8 cellular contexts compared by ENCODE assay signal in the genomic region with DNA sequence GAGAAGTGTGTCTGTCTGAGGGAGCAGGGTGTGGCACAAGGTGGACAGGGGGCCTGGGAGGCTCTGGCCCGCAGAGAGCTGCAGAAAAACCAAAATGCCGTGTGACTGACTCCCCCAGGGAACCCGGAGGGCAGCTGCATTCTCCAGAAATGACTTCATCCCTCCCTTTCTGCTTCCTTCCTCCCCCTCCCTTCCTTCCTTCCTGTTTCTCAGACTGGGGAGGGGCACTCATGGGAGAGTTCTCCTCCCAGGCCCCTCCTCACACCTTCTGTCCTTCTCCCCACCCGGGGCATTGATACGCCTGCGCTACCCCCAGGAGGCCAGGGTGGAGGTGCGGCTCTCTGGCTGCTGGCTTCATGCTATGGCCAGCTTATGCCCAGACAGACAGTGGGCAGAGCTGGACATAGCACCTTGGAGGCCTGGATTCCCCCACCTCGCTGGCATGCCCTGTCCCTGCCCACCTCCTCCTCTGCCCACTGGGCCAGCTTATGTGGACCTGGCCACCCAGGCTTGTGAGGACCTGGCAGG. TPM values are rescaled to one million over a fixed set of nuclear protein-coding genes. Genes with fewer than 3 reads are reported as not detected.
DNase-seq lines count a peak whose midpoint lies in the region; ATAC-seq and TF ChIP-seq lines count a peak whose summit lies in the region.

No MANE protein-coding gene starts in this region.

- H3K4me3 ChIP-seq in Panc1 (ENCODE audit: low read depth in 2 of 2, low read length in 2 of 2) (no peak overlapping the region), muscle layer of colon (ENCODE audit: low read depth in 1 of 2, low read length in 2 of 2) (no peak overlapping the region), OCI-LY7 (ENCODE audit: low read depth, low read length, poor library complexity, severe bottlenecking) (no peak overlapping the region)
- peak overlapping the region; percentile 17 for H3K4me3 ChIP-seq in effector memory CD4-positive, alpha-beta T cell (ENCODE audit: insufficient read depth, low read depth, low read length, poor library complexity, severe bottlenecking)

- DNase-seq in GM03348 (ENCODE audit: low spot score), result peak; percentile 93
- DNase-seq in Panc1 (ENCODE audit: low read depth, low spot score), result no peak
- DNase-seq in effector memory CD4-positive, alpha-beta T cell, result no peak
- DNase-seq in OCI-LY7 (ENCODE audit: low spot score), result no peak

- H3K27ac ChIP-seq in Panc1 (ENCODE audit: low read length) (no peak overlapping the region), muscle layer of colon (ENCODE audit: low read depth, low read length) (peak overlapping the region; percentile 75), OCI-LY7 (ENCODE audit: low read depth, low read length, poor library complexity, severe bottlenecking) (no peak overlapping the region)
- H3K27ac ChIP-seq in effector memory CD4-positive, alpha-beta T cell (ENCODE audit: insufficient read depth, low read length, poor library complexity, severe bottlenecking), result peak overlapping the region; percentile 32

- CTCF ChIA-PET in Panc1 (lab: Charles Lee), result no interaction called here
- CTCF ChIA-PET in OCI-LY7 (lab: Charles Lee; ENCODE audit: unreplicated experiment), result interaction anchor here (0.9 to 1.0 kb wide), 2 partner anchors 11 to 22 kb away, joined by 3 read pairs; no protein-coding TSS in a partner anchor

- intact Hi-C loops in Panc1 (cut with micrococcal nuclease; ENCODE audit: unreplicated experiment), result no loop called here
- intact Hi-C loops in OCI-LY7 (cut with micrococcal nuclease; ENCODE audit: unreplicated experiment), result no loop called here

- no peak overlapping the region for H2AFZ ChIP-seq in OCI-LY7 (ENCODE audit: low read length)

- in situ Hi-C loops in Panc1 (cut with HindIII; ENCODE audit: low pct_unique_long_range_greater_than_20kb, low sequenced_read_pairs), result no loop called here

- no peak overlapping the region for H3K4me2 ChIP-seq in OCI-LY7 (ENCODE audit: low read length)

- H3K9me3 ChIP-seq in Panc1 (ENCODE audit: control insufficient read depth, insufficient read depth, low read depth, low read length) (no peaks in the 10 kb centered on the region), muscle layer of colon (ENCODE audit: low read length) (no peaks in the 10 kb centered on the region), OCI-LY7 (ENCODE audit: low read length) (no peaks in the 10 kb centered on the region)
- no peaks in the 10 kb centered on the region for H3K9me3 ChIP-seq in effector memory CD4-positive, alpha-beta T cell (ENCODE audit: control insufficient read depth, low read length)

- H3K27me3 ChIP-seq in Panc1 (ENCODE audit: control insufficient read depth, insufficient read depth, low read length) (no peaks in the 10 kb centered on the region), muscle layer of colon (ENCODE audit: control insufficient read depth in 1 of 2, insufficient read depth in 2 of 2, low read length in 2 of 2) (no peaks in the 10 kb centered on the region)
- H3K27me3 ChIP-seq in effector memory CD4-positive, alpha-beta T cell (replicated peaks; ENCODE audit: control insufficient read depth, insufficient read depth, low read length, poor library complexity, severe bottlenecking), result no peaks in the 10 kb centered on the region

- no peaks in the 10 kb centered on the region for H3K9me2 ChIP-seq in OCI-LY7 (ENCODE audit: insufficient read depth, low read length)

- H3K79me2 ChIP-seq in OCI-LY7 (ENCODE audit: insufficient read depth, low read depth, low read length), result no peaks in the 10 kb centered on the region

- H3K36me3 ChIP-seq in Panc1 (ENCODE audit: control insufficient read depth, insufficient read depth, low read length) (no peaks in the 10 kb centered on the region), muscle layer of colon (ENCODE audit: insufficient read depth, low read length) (peaks cover 42% of the 10 kb centered on the region), OCI-LY7 (ENCODE audit: insufficient read depth, low read length) (no peaks in the 10 kb centered on the region)
- H3K36me3 ChIP-seq in effector memory CD4-positive, alpha-beta T cell (ENCODE audit: control insufficient read depth, insufficient read depth, low read length), result no peaks in the 10 kb centered on the region

- no peak overlapping the region for H3K9ac ChIP-seq in muscle layer of colon (ENCODE audit: low read length)

- TF ChIP-seq CTCF in Panc1 (IDR thresholded peaks at IDR 0.05) (no peak), OCI-LY7 (conservative IDR thresholded peaks at IDR 0.05; ENCODE audit: low read length) (no peak)

- BruUV-seq in Panc1 (replicated peaks; lab: Mats Ljungman, UMichigan), result no TSS peak
- no TSS peak for BruUV-seq in OCI-LY7 (replicated peaks; lab: Mats Ljungman, UMichigan)

- peak; percentile 43 for ATAC-seq in Panc1
- ATAC-seq in GM18867 (IDR thresholded peaks at IDR 0.05; ENCODE audit: unreplicated experiment), result no peak
- ATAC-seq in HG03520 (IDR thresholded peaks at IDR 0.05; ENCODE audit: unreplicated experiment), result no peak
- ATAC-seq in HG02970 (IDR thresholded peaks at IDR 0.05; ENCODE audit: low FRiP score, unreplicated experiment), result no peak

- peaks cover 10% of the 10 kb centered on the region for H3K4me1 ChIP-seq in Panc1 (ENCODE audit: control insufficient read depth, insufficient read depth, low read length)
- peaks cover 83% of the 10 kb centered on the region for H3K4me1 ChIP-seq in effector memory CD4-positive, alpha-beta T cell (ENCODE audit: control insufficient read depth, insufficient read depth, low read length, poor library complexity, severe bottlenecking)
- H3K4me1 ChIP-seq in muscle layer of colon (ENCODE audit: insufficient read depth, low read length), result peaks cover 26% of the 10 kb centered on the region
- peaks cover 11% of the 10 kb centered on the region for H3K4me1 ChIP-seq in OCI-LY7 (ENCODE audit: insufficient read depth, low read length, poor library complexity, severe bottlenecking)

- no peaks in the 10 kb centered on the region for H4K20me1 ChIP-seq in OCI-LY7 (ENCODE audit: insufficient read depth, low read length)

- POLR2A ChIA-PET in Panc1 (lab: Charles Lee), result no interaction called here
- POLR2A ChIA-PET in OCI-LY7 (lab: Charles Lee), result interaction anchor here (0.6 kb wide), 1 partner anchor 30 kb away, joined by 3 read pairs; no protein-coding TSS in a partner anchor

RNA-seq across cellular contexts. Expression of gene GPR17, which starts 8.2 kb away (rescaled TPM):
- total RNA-seq in Panc1 (2021; ENCODE audit: unreplicated experiment) (not detected), OCI-LY7 (2022) (not detected in 2 replicates)
- polyA plus RNA-seq in Panc1 (2012; ENCODE audit: insufficient read length), result not detected
- 0.22 TPM in 1 of 2 replicates, not detected in the other for total RNA-seq in OCI-LY7 (2014; rRNA removed; shearing (Covaris generic))

RNA-seq across cellular contexts. Expression of gene LIMS2, which starts 37.5 kb away (rescaled TPM):
- 8.9 TPM for total RNA-seq in Panc1 (2021; ENCODE audit: unreplicated experiment)
- polyA plus RNA-seq in Panc1 (2012; ENCODE audit: insufficient read length), result 7.1 TPM
- 0.44 and 1.6 TPM in 2 replicates for total RNA-seq in OCI-LY7 (2014; rRNA removed; shearing (Covaris generic))
- total RNA-seq in OCI-LY7 (2022), result 24.4 and 24.9 TPM in 2 replicates

Comparison
In these comparisons a context has a peak if more than half of its experiments do, and no peak if none do; other contexts are left out.
1. H3K27ac ChIP-seq: peak in effector memory CD4-positive, alpha-beta T cell (single experiment) and muscle layer of colon (single experiment); none in Panc1 (single experiment) and OCI-LY7 (single experiment).